Comparison of ENCODE assay signal across 8 cellular contexts in the genomic region with DNA sequence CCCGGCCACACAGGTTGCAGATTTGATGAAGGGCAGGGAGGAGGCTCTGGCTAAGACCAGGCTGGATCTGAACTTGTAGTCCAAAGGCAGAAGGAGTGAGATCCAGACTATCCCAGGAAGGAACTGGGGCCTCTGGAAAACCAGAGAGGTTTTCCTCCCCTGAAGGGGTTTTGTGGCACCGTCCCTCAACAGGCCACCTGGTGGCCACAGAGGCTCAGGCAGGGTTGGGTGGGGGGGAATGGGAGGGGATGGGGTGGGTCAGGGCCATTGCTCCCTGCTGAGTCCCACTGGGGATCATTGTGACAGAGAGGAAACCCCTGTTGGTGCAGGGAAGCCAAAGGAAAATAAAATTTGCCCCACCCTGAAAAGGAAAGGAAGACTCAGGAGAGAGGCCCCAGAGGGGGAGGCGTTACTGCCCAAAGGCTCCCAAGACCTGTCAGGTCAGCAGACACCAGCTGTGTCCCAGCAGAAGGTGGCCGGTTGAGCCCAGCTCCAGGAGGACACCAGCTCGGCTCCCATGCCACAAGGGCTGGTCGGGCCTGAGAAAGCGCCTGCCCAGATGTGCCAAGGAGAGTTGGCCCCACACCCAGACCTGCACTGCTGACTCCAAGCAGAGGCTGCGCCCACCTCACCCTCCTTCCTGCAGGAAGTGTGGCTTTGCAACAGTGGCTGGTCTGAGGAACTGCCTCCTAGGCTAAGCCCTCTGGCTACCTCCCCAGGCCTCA. TPM values are rescaled to one million over a fixed set of nuclear protein-coding genes. Genes with fewer than 3 reads are reported as not detected.
A peak's percentile ranks its signal among the peaks of the same experiment; 100 is the strongest.
DNase-seq lines count a peak whose midpoint lies in the region; ATAC-seq and TF ChIP-seq lines count a peak whose summit lies in the region.

No MANE protein-coding gene starts in this region.

- WGBS in heart right ventricle, 2 donors, result 54 to 62% methylated on average over 8 of the region's 8 CpGs
- WGBS in mammary epithelial cell (ENCODE audit: low coverage, missing lambda C conversion rate), result 32% methylated on average over 5 of the region's 8 CpGs

- H3K27ac ChIP-seq in heart right ventricle (peak overlapping the region; percentile 7 to 97 (median 88)), mammary epithelial cell (ENCODE audit: insufficient read depth, low read depth, low read length) (no peak overlapping the region), osteoblast (ENCODE audit: low read depth, low read length) (no peak overlapping the region)

- H2AFZ ChIP-seq in mammary epithelial cell (ENCODE audit: low read depth, low read length), result peak overlapping the region; percentile 43
- H2AFZ ChIP-seq in osteoblast (ENCODE audit: low read length), result no peak overlapping the region

- no peak overlapping the region for H3K9ac ChIP-seq in mammary epithelial cell (ENCODE audit: insufficient read depth, low read length)

- peaks cover 32 to 80% (median 70%) of the 10 kb centered on the region in 9 donors for H3K4me1 ChIP-seq in heart right ventricle
- H3K4me1 ChIP-seq in mammary epithelial cell (ENCODE audit: insufficient read depth, low read length), result peaks cover 32% of the 10 kb centered on the region
- peaks cover 22% of the 10 kb centered on the region for H3K4me1 ChIP-seq in osteoblast (ENCODE audit: insufficient read depth, low read length)

- dilution Hi-C loops in mammary epithelial cell (cut with HindIII; ENCODE audit: low sequenced_read_pairs), result no loop called here

- CTCF ChIA-PET in mammary epithelial cell (lab: Charles Lee; ENCODE audit: low non-redundant PET), result no interaction called here

- BruUV-seq in mammary epithelial cell (replicated peaks; lab: Mats Ljungman, UMichigan), result no TSS peak

- intact Hi-C loops in heart right ventricle (cut with DNase I), result loop anchor here in 1 of 10 donors (2.0 kb wide), 1 partner anchor 22 kb away; no protein-coding TSS in a partner anchor
- intact Hi-C loops in Right ventricle myocardium inferior (cut with DNase I), result no loop called here
- intact Hi-C loops in mammary epithelial cell (cut with micrococcal nuclease), result loop anchor here (10.0 kb wide), 1 partner anchor 114 kb away; a partner anchor contains a TSS

- TF ChIP-seq CTCF in heart right ventricle (IDR thresholded peaks at IDR 0.05), result peak; percentile 16 to 60 (median 48)
- TF ChIP-seq CTCF in mammary epithelial cell (conservative IDR thresholded peaks at IDR 0.05 in 1 of 2, IDR thresholded peaks at IDR 0.05 in 1 of 2; ENCODE audit: extremely low read depth in 1 of 2, insufficient read depth in 1 of 2, low read depth in 1 of 2, low read length in 2 of 2), result no peak
- no peak for TF ChIP-seq CTCF in osteoblast (IDR thresholded peaks at IDR 0.05; ENCODE audit: extremely low read depth, low read depth, low read length)

- H3K4me3 ChIP-seq in heart right ventricle, result no peak overlapping the region
- no peak overlapping the region for H3K4me3 ChIP-seq in mammary epithelial cell (replicated peaks in 1 of 3; ENCODE audit: insufficient read depth in 1 of 3, low read depth in 2 of 3, low read length in 3 of 3)
- H3K4me3 ChIP-seq in osteoblast (ENCODE audit: insufficient read depth, low read length), result no peak overlapping the region

- no peaks in the 10 kb centered on the region for H3K79me2 ChIP-seq in mammary epithelial cell (ENCODE audit: insufficient read depth, low read length)
- H3K79me2 ChIP-seq in osteoblast (ENCODE audit: insufficient read depth, low read length), result no peaks in the 10 kb centered on the region

- peak in 1 of 2 donors; percentile 25 for DNase-seq in heart right ventricle
- no peak for DNase-seq in Right ventricle myocardium inferior (ENCODE audit: missing footprints)
- no peak for DNase-seq in mammary epithelial cell
- DNase-seq in osteoblast (ENCODE audit: insufficient read length, low spot score, missing footprints), result peak; percentile 82
- DNase-seq in NCI-H446 treated with DMSO at 0.1 percent for 48 hours (lab: John Stamatoyannopoulos, UW), result no peak
- no peak for DNase-seq in pons (ENCODE audit: low spot score)
- DNase-seq in HK-2 (ENCODE audit: unreplicated experiment), result no peak

- no peaks in the 10 kb centered on the region for H4K20me1 ChIP-seq in mammary epithelial cell (ENCODE audit: insufficient read depth, low read length)
- H4K20me1 ChIP-seq in osteoblast (ENCODE audit: insufficient read depth, low read length), result no peaks in the 10 kb centered on the region

- H3K36me3 ChIP-seq in heart right ventricle (no peaks in the 10 kb centered on the region), mammary epithelial cell (ENCODE audit: insufficient read depth, low read length) (no peaks in the 10 kb centered on the region), osteoblast (ENCODE audit: insufficient read depth, low read length) (no peaks in the 10 kb centered on the region)

- H3K4me2 ChIP-seq in mammary epithelial cell (ENCODE audit: insufficient read depth, low read depth, low read length), result no peak overlapping the region
- no peak overlapping the region for H3K4me2 ChIP-seq in osteoblast (ENCODE audit: insufficient read depth, low read length)

- no peak for ATAC-seq in heart right ventricle
- no peak for ATAC-seq in Right ventricle myocardium inferior
- peak; percentile 0 for ATAC-seq in HG03571 (IDR thresholded peaks at IDR 0.05; ENCODE audit: unreplicated experiment)

- H3K9me3 ChIP-seq in heart right ventricle, result no peaks in the 10 kb centered on the region
- H3K9me3 ChIP-seq in mammary epithelial cell (replicated peaks; ENCODE audit: insufficient read depth, low read length), result no peaks in the 10 kb centered on the region
- no peaks in the 10 kb centered on the region for H3K9me3 ChIP-seq in osteoblast (ENCODE audit: low read depth, low read length)

- in situ Hi-C loops in mammary epithelial cell (cut with MboI; ENCODE audit: low sequenced_read_pairs in 2 of 2), result loop anchor here in 1 of 2 donors (5.0 kb wide), 1 partner anchor 59 kb away; no protein-coding TSS in a partner anchor

- H3K27me3 ChIP-seq in heart right ventricle (no peaks in the 10 kb centered on the region), mammary epithelial cell (ENCODE audit: insufficient read depth, low read length) (no peaks in the 10 kb centered on the region), osteoblast (ENCODE audit: insufficient read depth, low read length) (no peaks in the 10 kb centered on the region)

RNA-seq across cellular contexts. Expression of a gene that starts 37.3 kb away (rescaled TPM):
- total RNA-seq in heart right ventricle (100 to 1,000 TPM; 133 to 348 (median 164) TPM), Right ventricle myocardium inferior (264 TPM), mammary epithelial cell (100 to 1,000 TPM; 300 to 544 TPM), osteoblast (459 and 545 TPM in 2 replicates)
- polyA plus RNA-seq in heart right ventricle (100 to 1,000 TPM; 567 to 626 TPM), mammary epithelial cell (651 TPM)
- 178 TPM for polyA minus RNA-seq in mammary epithelial cell

Comparison
In these comparisons a context has a peak if more than half of its experiments do, and no peak if none do; other contexts are left out.
1. H3K27ac ChIP-seq: peak in heart right ventricle (10 of 10); none in mammary epithelial cell (single experiment) and osteoblast (single experiment).
2. CTCF ChIP-seq: peak in heart right ventricle (9 of 9); none in mammary epithelial cell (0 of 2) and osteoblast (single experiment).